8 cellular contexts compared by ENCODE assay signal in genomic region chr4:1290165-1290977, GRCh38. TPM values are rescaled to one million over a fixed set of nuclear protein-coding genes. Genes with fewer than 3 reads are reported as not detected.
A peak's percentile ranks its signal among the peaks of the same experiment; 100 is the strongest.
DNase-seq lines count a peak whose midpoint lies in the region; ATAC-seq, FAIRE-seq and TF ChIP-seq lines count a peak whose summit lies in the region.

No MANE protein-coding gene starts in this region.

- H3K4me3 ChIP-seq in ACC112 (ENCODE audit: low read depth, low read length): peak overlapping the region; percentile 96
- H3K4me3 ChIP-seq in MM.1S (ENCODE audit: low read length): peak overlapping the region; percentile 93
- peak overlapping the region; percentile 81 for H3K4me3 ChIP-seq in choroid plexus epithelial cell (ENCODE audit: low read depth, low read length)

- H3K27me3 ChIP-seq in ACC112 (ENCODE audit: insufficient read depth, low read length): no peaks in the 10 kb centered on the region
- H3K27me3 ChIP-seq in MM.1S (replicated peaks; ENCODE audit: insufficient read depth, low read length): peaks cover 4% of the 10 kb centered on the region; the same call in 1 of the 2 replicates

- peak; percentile 5 for ATAC-seq in GM18517 (IDR thresholded peaks at IDR 0.05; ENCODE audit: unreplicated experiment)

- no peaks in the 10 kb centered on the region; the same call in 1 of the 2 replicates for H4K20me1 ChIP-seq in MM.1S (ENCODE audit: insufficient read depth, low read length)

- no peaks in the 10 kb centered on the region for H3K9me3 ChIP-seq in MM.1S (replicated peaks; ENCODE audit: insufficient read depth, low read length)

- H3K4me1 ChIP-seq in ACC112 (ENCODE audit: control insufficient read depth, insufficient read depth, low read length, unreplicated experiment): peaks cover 24% of the 10 kb centered on the region
- H3K4me1 ChIP-seq in MM.1S (ENCODE audit: low read length): peaks cover 12% of the 10 kb centered on the region; the same call in 1 of the 2 replicates

- peaks cover 1% of the 10 kb centered on the region for H3K36me3 Mint-ChIP-seq in mesothelial cell of epicardium

- H3K9ac ChIP-seq in MM.1S (ENCODE audit: low read length): peak overlapping the region; percentile 96

- no peaks in the 10 kb centered on the region for H3K27me3 Mint-ChIP-seq in mesothelial cell of epicardium (ENCODE audit: low read depth)

- H2AFZ ChIP-seq in ACC112 (ENCODE audit: low read length, unreplicated experiment) (peak overlapping the region; percentile 90), MM.1S (ENCODE audit: low read length) (peak overlapping the region; percentile 63)

- DNase-seq in MM.1S (peak; percentile 45), choroid plexus epithelial cell (ENCODE audit: low read depth) (peak; percentile 24), mesothelial cell of epicardium (ENCODE audit: low spot score in 2 of 2, unreplicated experiment in 2 of 2) (no peak), NCI-H2227 (lab: John Stamatoyannopoulos, UW; ENCODE audit: unreplicated experiment) (no peak), NCI-H748 treated with DMSO at 0.1 percent for 48 hours (lab: John Stamatoyannopoulos, UW) (no peak), H54 (ENCODE audit: insufficient read length, low spot score) (no peak)

- H3K4me1 Mint-ChIP-seq in mesothelial cell of epicardium: peaks cover 27% of the 10 kb centered on the region

- H3K36me3 ChIP-seq in ACC112 (ENCODE audit: insufficient read depth, low read length) (no peaks in the 10 kb centered on the region), MM.1S (replicated peaks; ENCODE audit: insufficient read depth, low read length) (no peaks in the 10 kb centered on the region; the same call in 1 of the 2 replicates)

- H3K9me2 ChIP-seq in MM.1S (replicated peaks; ENCODE audit: insufficient read depth, low read length): no peaks in the 10 kb centered on the region

- H3F3A ChIP-seq in MM.1S (ENCODE audit: insufficient read depth, low read length): no peaks in the 10 kb centered on the region

- peaks cover 5% of the 10 kb centered on the region for H3K9me3 Mint-ChIP-seq in mesothelial cell of epicardium

- TF ChIP-seq CTCF in MM.1S (IDR thresholded peaks at IDR 0.05; ENCODE audit: low read length) (no peak), choroid plexus epithelial cell (conservative IDR thresholded peaks at IDR 0.05; ENCODE audit: low read depth, low read length) (no peak), mesothelial cell of epicardium (IDR thresholded peaks at IDR 0.05; ENCODE audit: unreplicated experiment) (no peak)

- peak overlapping the region; percentile 96 for H3K27ac Mint-ChIP-seq in mesothelial cell of epicardium

- TF ChIP-seq POLR2A in H54 (IDR thresholded peaks at IDR 0.05; ENCODE audit: low read depth, low read length): no peak

- peaks cover 54% of the 10 kb centered on the region for H3K79me2 ChIP-seq in ACC112 (ENCODE audit: control insufficient read depth, insufficient read depth, low read length, unreplicated experiment)
- peaks cover 56% of the 10 kb centered on the region for H3K79me2 ChIP-seq in MM.1S (ENCODE audit: low read length)

- no peak for FAIRE-seq in H54 (lab: Jason Lieb, UNC)

- H3K4me3 Mint-ChIP-seq in mesothelial cell of epicardium: peak overlapping the region; percentile 94

- peak overlapping the region; percentile 41; the same call in 1 of the 2 replicates for H3K27ac ChIP-seq in ACC112 (ENCODE audit: low read depth, low read length)
- H3K27ac ChIP-seq in MM.1S (ENCODE audit: low read length): peak overlapping the region; percentile 60; the same call in 1 of the 2 replicates

- peak overlapping the region; percentile 98 for H3K4me2 ChIP-seq in MM.1S (ENCODE audit: low read depth, low read length)

RNA-seq across cellular contexts. Expression of gene MAEA, which starts 0.7 kb away (rescaled TPM):
- 73.4 to 78.2 TPM (median 74.7 TPM) in 3 replicates for total RNA-seq in mesothelial cell of epicardium

RNA-seq across cellular contexts. Expression of gene CTBP1, which starts 41.4 kb away (rescaled TPM):
- 186 to 194 TPM (median 192 TPM) in 3 replicates for total RNA-seq in mesothelial cell of epicardium

RNA-seq across cellular contexts. Expression of gene UVSSA, which starts 56.6 kb away (rescaled TPM):
- total RNA-seq in mesothelial cell of epicardium: 62.9 to 65.9 TPM (median 63.1 TPM) in 3 replicates

Comparison
In these comparisons a context has a peak if more than half of its experiments do, and no peak if none do; other contexts are left out.
1. DNase-seq: peak in MM.1S (single experiment) and choroid plexus epithelial cell (single experiment); none in mesothelial cell of epicardium (0 of 2), NCI-H2227 (single experiment), NCI-H748 treated with DMSO at 0.1 percent for 48 hours (single experiment) and H54 (single experiment).
2. Peak in every context shown above with its lines, with median percentiles within 50 percentile points of each other: H3K4me3 ChIP-seq.